Comparison of ENCODE assay signal across 2 cellular contexts in genomic region chr14:68913516-68913915, GRCh38.
TF ChIP-seq lines count a peak whose summit lies in the region.

No MANE protein-coding gene starts in this region.

TF ChIP-seq in IMR-90, 13 proteins besides CTCF, POLR2A, EP300 and RAD21 (continued from another document):
- TF ChIP-seq MXI1 (IDR thresholded peaks at IDR 0.05; ENCODE audit: borderline replicate concordance, low read depth, low read length) (no peak), RFX5 (IDR thresholded peaks at IDR 0.05; ENCODE audit: low read depth, low read length) (no peak), CEBPB (IDR thresholded peaks at IDR 0.05; ENCODE audit: low read depth, low read length) (no peak), ELK1 (IDR thresholded peaks at IDR 0.05; ENCODE audit: borderline replicate concordance, low read depth, low read length) (no peak), BHLHE40 (IDR thresholded peaks at IDR 0.05; ENCODE audit: low read depth, low read length) (no peak), USF2 (IDR thresholded peaks at IDR 0.05; ENCODE audit: low read depth, low read length) (no peak), NFE2L2 (IDR thresholded peaks at IDR 0.05; ENCODE audit: low read depth, low read length) (no peak), FOS (IDR thresholded peaks at IDR 0.05; ENCODE audit: low read depth, low read length) (no peak), RCOR1 (IDR thresholded peaks at IDR 0.05; ENCODE audit: insufficient replicate concordance, low read length) (no peak), MAZ (IDR thresholded peaks at IDR 0.05; ENCODE audit: borderline replicate concordance, low read depth, low read length) (no peak), CHD1 (IDR thresholded peaks at IDR 0.05; ENCODE audit: low read depth, low read length) (no peak)

TF ChIP-seq in WTC11, 78 proteins besides CTCF, POLR2A, EP300 and RAD21 (continued from another document):
- no peak for TF ChIP-seq NR3C1 (CRISPR knock-in tag; conservative IDR thresholded peaks at IDR 0.05; ENCODE audit: low read depth)
TF ChIP-seq in WTC11: peak in this region for 0.
